Comparison of ENCODE assay signal across 1 cellular context in genomic region chr19:21023901-21024300, GRCh38.
TF ChIP-seq lines count a peak whose summit lies in the region.

No MANE protein-coding gene starts in this region.

TF ChIP-seq in SK-N-SH, 30 proteins besides CTCF, POLR2A, EP300 and RAD21 (continued from another document):
- TF ChIP-seq ZBTB33 (IDR thresholded peaks at IDR 0.05; ENCODE audit: borderline replicate concordance, low read depth) = no peak
- no peak for TF ChIP-seq MXI1 (IDR thresholded peaks at IDR 0.05; ENCODE audit: low read depth, low read length)
- no peak for TF ChIP-seq CHD2 (IDR thresholded peaks at IDR 0.05; ENCODE audit: low read length, partially characterized antibody)
- no peak for TF ChIP-seq FOXM1 (IDR thresholded peaks at IDR 0.05; ENCODE audit: low read depth)
- no peak for TF ChIP-seq PBX3 (IDR thresholded peaks at IDR 0.05)
- no peak for TF ChIP-seq MAX (IDR thresholded peaks at IDR 0.05; ENCODE audit: low read depth)
